In the genomic region with DNA sequence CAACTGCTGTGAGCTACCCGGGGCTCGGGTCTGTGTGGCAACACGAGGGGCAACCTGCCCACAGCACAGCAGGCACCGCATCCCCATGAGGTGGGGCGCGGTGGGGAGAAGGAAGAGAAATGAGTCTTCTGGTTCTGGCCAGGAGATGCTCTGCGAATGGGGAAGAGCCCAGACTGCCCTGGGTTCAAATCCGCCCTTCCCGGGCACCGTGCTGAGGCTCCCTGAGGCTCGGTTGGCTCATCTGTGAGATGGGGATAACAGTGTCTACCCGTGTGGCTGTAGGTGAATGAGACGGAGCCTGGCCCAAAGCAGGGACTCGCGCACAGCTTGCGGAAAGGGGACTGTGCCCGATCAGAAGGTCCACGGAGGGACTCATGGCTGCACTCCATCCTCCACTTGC, we compare ENCODE assay signal across 18 cellular contexts.
DNase-seq lines count a peak whose midpoint lies in the region; ATAC-seq and TF ChIP-seq lines count a peak whose summit lies in the region.
"Had no signal": no experiment of that assay in that cellular context is flagged by ENCODE, and none has a peak within 500 bp of the region (broad histone marks: within the 10 kb centered on the region; RNA-seq: fewer than 3 reads in every experiment).

No MANE protein-coding gene starts in this region.

- H3K36me3 Mint-ChIP-seq in WTC11 = peaks cover 19% of the 10 kb centered on the region
- H3K36me3 Mint-ChIP-seq in glutamatergic neuron (ENCODE audit: unreplicated experiment) = peaks cover 13% of the 10 kb centered on the region
- peaks cover 10% of the 10 kb centered on the region for H3K36me3 Mint-ChIP-seq in progenitor cell of endocrine pancreas (ENCODE audit: insufficient read depth)
- peaks cover 20% of the 10 kb centered on the region for H3K36me3 Mint-ChIP-seq in endodermal cell (ENCODE audit: low read depth)

- H3K4me1 ChIP-seq in spleen (peaks cover 0 to 35% (median 19%) of the 10 kb centered on the region in 6 donors), endodermal cell (ENCODE audit: control insufficient read depth, insufficient read depth, low read length) (no peaks in the 10 kb centered on the region)
- H3K4me1 ChIP-seq: HAP-1 had no signal

- peaks cover 0 to 15% (median 13%) of the 10 kb centered on the region in 8 donors for H3K9me3 ChIP-seq in spleen
- H3K9me3 ChIP-seq in endodermal cell (ENCODE audit: control insufficient read depth, low read length) = peaks cover 14% of the 10 kb centered on the region
- H3K9me3 ChIP-seq: BE2C, HAP-1 had no signal

- peaks cover 19% of the 10 kb centered on the region for H3K9me3 Mint-ChIP-seq in WTC11
- H3K9me3 Mint-ChIP-seq in glutamatergic neuron (ENCODE audit: unreplicated experiment) = peaks cover 53% of the 10 kb centered on the region
- H3K9me3 Mint-ChIP-seq in progenitor cell of endocrine pancreas (ENCODE audit: low read depth) = peaks cover 6% of the 10 kb centered on the region
- peaks cover 21% of the 10 kb centered on the region for H3K9me3 Mint-ChIP-seq in endodermal cell

- 86 to 99% (median 95%) methylated on average over 11 to 18 of the region's 18 CpGs for WGBS in spleen, 5 donors
- WGBS in endodermal cell (ENCODE audit: insufficient coverage in 1 of 2, insufficient read length in 1 of 2), 2 experiments = 95 to 99% methylated on average over 12 to 18 of the region's 18 CpGs

- TF ChIP-seq POLR2A in spleen (IDR thresholded peaks at IDR 0.05) = no peak

- CTCF ChIA-PET in WTC11 (lab: Charles Lee) = interaction anchor here (1.3 kb wide), 1 partner anchor 125 kb away, joined by 3 read pairs; no protein-coding TSS in a partner anchor

- H3K9ac ChIP-seq in endodermal cell (ENCODE audit: extremely low read depth, low read length, poor library complexity, severe bottlenecking) = no peak overlapping the region

- H3K27me3 ChIP-seq in spleen (replicated peaks in 1 of 7) (no peaks in the 10 kb centered on the region), endodermal cell (ENCODE audit: control insufficient read depth, insufficient read depth, low read length, poor library complexity, severe bottlenecking) (no peaks in the 10 kb centered on the region)
- H3K27me3 ChIP-seq: BE2C had no signal

- TF ChIP-seq CTCF in WTC11 (IDR thresholded peaks at IDR 0.05) (no peak), glutamatergic neuron (IDR thresholded peaks at IDR 0.05; ENCODE audit: partially characterized antibody, unreplicated experiment) (no peak), progenitor cell of endocrine pancreas (IDR thresholded peaks at IDR 0.05; ENCODE audit: unreplicated experiment) (no peak), spleen (IDR thresholded peaks at IDR 0.05 in 8 of 11, conservative IDR thresholded peaks at IDR 0.05 in 3 of 11) (no peak), endodermal cell (conservative IDR thresholded peaks at IDR 0.05) (no peak)

- intact Hi-C loops in spleen (cut with DNase I; ENCODE audit: low total_unique reads) = no loop called here

- H3K27ac Mint-ChIP-seq in WTC11 = peak overlapping the region; percentile 80
- H3K27ac Mint-ChIP-seq in glutamatergic neuron (ENCODE audit: unreplicated experiment) = peak overlapping the region; percentile 8
- H3K27ac Mint-ChIP-seq in progenitor cell of endocrine pancreas = peak overlapping the region; percentile 82
- no peak overlapping the region for H3K27ac Mint-ChIP-seq in endodermal cell
- H3K27ac Mint-ChIP-seq: CD4-positive, CD25-positive, alpha-beta regulatory T cell had no signal

- DNase-seq in WTC11 (ENCODE audit: low spot score) (no peak), glutamatergic neuron (no peak), progenitor cell of endocrine pancreas (ENCODE audit: low spot score, unreplicated experiment) (no peak), spleen (no peak), endodermal cell (no peak)
- DNase-seq: ACHN; BE2C; C1 segment of cervical spinal cord; CD4-positive, CD25-positive, alpha-beta regulatory T cell; CD8-positive, alpha-beta memory T cell; COR-L47; DMS 273 treated with DMSO at 0.1 percent for 48 hours; DMS53; DND-41; EL had no signal

- no peaks in the 10 kb centered on the region for H3K36me3 ChIP-seq in spleen
- no peaks in the 10 kb centered on the region for H3K36me3 ChIP-seq in endodermal cell (ENCODE audit: control insufficient read depth, insufficient read depth, low read length)
- H3K36me3 ChIP-seq: HAP-1 had no signal

- POLR2A ChIA-PET in WTC11 (lab: Charles Lee) = no interaction called here

- ATAC-seq in WTC11 = no peak
- ATAC-seq in GM18861 (IDR thresholded peaks at IDR 0.05; ENCODE audit: unreplicated experiment) = no peak
- ATAC-seq: GM12878 had no signal

- no peak overlapping the region for H3K4me3 ChIP-seq in spleen
- H3K4me3 ChIP-seq in endodermal cell (ENCODE audit: low read length) = no peak overlapping the region
- H3K4me3 ChIP-seq: GM12878, HAP-1 had no signal

- no peaks in the 10 kb centered on the region for H3K27me3 Mint-ChIP-seq in WTC11 (ENCODE audit: low read depth)
- peaks cover 33% of the 10 kb centered on the region for H3K27me3 Mint-ChIP-seq in glutamatergic neuron (ENCODE audit: unreplicated experiment)
- H3K27me3 Mint-ChIP-seq in progenitor cell of endocrine pancreas = no peaks in the 10 kb centered on the region
- no peaks in the 10 kb centered on the region for H3K27me3 Mint-ChIP-seq in endodermal cell (ENCODE audit: insufficient read depth)

- H3K4me3 Mint-ChIP-seq in WTC11 (no peak overlapping the region), glutamatergic neuron (ENCODE audit: unreplicated experiment) (no peak overlapping the region), progenitor cell of endocrine pancreas (ENCODE audit: low read depth) (no peak overlapping the region), endodermal cell (no peak overlapping the region)
- H3K4me3 Mint-ChIP-seq: CD4-positive, CD25-positive, alpha-beta regulatory T cell; CD8-positive, alpha-beta memory T cell had no signal

- no peak overlapping the region for H3K27ac ChIP-seq in spleen
- no peak overlapping the region for H3K27ac ChIP-seq in endodermal cell (ENCODE audit: low read depth, low read length)

- H3K4me1 Mint-ChIP-seq in WTC11 (peaks cover 11% of the 10 kb centered on the region), glutamatergic neuron (ENCODE audit: low read depth, unreplicated experiment) (peaks cover 33% of the 10 kb centered on the region), progenitor cell of endocrine pancreas (ENCODE audit: low read depth) (peaks cover 13% of the 10 kb centered on the region), endodermal cell (no peaks in the 10 kb centered on the region)

TF ChIP-seq in WTC11, 78 proteins besides CTCF, POLR2A, EP300 and RAD21 (continues in another document):
- TF ChIP-seq, protein P1, sequence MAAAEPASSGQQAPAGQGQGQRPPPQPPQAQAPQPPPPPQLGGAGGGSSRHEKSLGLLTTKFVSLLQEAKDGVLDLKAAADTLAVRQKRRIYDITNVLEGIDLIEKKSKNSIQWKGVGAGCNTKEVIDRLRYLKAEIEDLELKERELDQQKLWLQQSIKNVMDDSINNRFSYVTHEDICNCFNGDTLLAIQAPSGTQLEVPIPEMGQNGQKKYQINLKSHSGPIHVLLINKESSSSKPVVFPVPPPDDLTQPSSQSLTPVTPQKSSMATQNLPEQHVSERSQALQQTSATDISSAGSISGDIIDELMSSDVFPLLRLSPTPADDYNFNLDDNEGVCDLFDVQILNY (CRISPR knock-in tag; IDR thresholded peaks at IDR 0.05) = no peak
- TF ChIP-seq, protein P2, sequence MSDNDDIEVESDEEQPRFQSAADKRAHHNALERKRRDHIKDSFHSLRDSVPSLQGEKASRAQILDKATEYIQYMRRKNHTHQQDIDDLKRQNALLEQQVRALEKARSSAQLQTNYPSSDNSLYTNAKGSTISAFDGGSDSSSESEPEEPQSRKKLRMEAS (CRISPR knock-in tag; IDR thresholded peaks at IDR 0.05) = no peak
- TF ChIP-seq ESRRA (CRISPR knock-in tag; IDR thresholded peaks at IDR 0.05; ENCODE audit: borderline replicate concordance) (no peak), HMGA2 (CRISPR knock-in tag; IDR thresholded peaks at IDR 0.05) (no peak)
- TF ChIP-seq, protein P3, sequence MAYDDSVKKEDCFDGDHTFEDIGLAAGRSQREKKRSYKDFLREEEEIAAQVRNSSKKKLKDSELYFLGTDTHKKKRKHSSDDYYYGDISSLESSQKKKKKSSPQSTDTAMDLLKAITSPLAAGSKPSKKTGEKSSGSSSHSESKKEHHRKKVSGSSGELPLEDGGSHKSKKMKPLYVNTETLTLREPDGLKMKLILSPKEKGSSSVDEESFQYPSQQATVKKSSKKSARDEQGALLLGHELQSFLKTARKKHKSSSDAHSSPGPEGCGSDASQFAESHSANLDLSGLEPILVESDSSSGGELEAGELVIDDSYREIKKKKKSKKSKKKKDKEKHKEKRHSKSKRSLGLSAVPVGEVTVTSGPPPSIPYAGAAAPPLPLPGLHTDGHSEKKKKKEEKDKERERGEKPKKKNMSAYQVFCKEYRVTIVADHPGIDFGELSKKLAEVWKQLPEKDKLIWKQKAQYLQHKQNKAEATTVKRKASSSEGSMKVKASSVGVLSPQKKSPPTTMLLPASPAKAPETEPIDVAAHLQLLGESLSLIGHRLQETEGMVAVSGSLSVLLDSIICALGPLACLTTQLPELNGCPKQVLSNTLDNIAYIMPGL (CRISPR knock-in tag; IDR thresholded peaks at IDR 0.05) = no peak
